ENCODE assay signal across 9 cellular contexts in the genomic region with DNA sequence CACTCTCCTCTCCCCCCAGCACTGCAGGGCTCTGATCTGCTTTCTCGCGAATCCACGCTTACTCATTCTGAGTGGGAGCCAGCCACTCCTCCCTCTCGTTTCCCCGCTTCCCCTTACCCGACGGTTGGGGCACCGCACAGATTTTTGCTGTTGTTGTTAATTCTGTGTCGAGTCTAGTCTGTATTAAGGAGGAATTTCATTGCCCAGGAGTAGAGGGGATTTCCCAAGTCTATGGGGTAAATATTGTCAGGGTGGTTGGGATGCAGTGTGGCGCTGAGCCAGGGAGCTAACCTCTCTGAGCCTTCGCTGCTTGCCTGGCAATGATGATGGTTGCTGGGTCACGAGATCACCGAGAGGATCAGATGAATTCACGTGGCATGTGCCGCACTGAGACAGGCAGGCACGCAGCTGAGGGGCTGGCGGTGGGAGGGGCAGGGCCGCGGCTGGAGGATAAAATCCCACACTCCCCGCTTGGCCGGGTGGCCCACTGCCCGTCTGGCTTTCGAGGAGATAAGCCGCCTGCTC. TPM values are rescaled to one million over a fixed set of nuclear protein-coding genes. Genes with fewer than 3 reads are reported as not detected.
DNase-seq lines count a peak whose midpoint lies in the region; ATAC-seq and FAIRE-seq lines count a peak whose summit lies in the region.
"Had no signal": no experiment of that assay in that cellular context is flagged by ENCODE, and none has a peak within 500 bp of the region (broad histone marks: within the 10 kb centered on the region; RNA-seq: fewer than 3 reads in every experiment).

No MANE protein-coding gene starts in this region.

- no peak for FAIRE-seq in urothelium cell line (lab: Jason Lieb, UNC)

- no peaks in the 10 kb centered on the region for H3K27me3 ChIP-seq in skeletal muscle tissue (ENCODE audit: control insufficient read depth in 3 of 3, insufficient read depth in 3 of 3, low read length in 3 of 3)

- H3K4me1 ChIP-seq in skeletal muscle tissue (ENCODE audit: control insufficient read depth in 3 of 3, insufficient read depth in 3 of 3, low read length in 3 of 3): peaks cover 58 to 76% (median 71%) of the 10 kb centered on the region in 3 donors

- H3K9ac ChIP-seq in skeletal muscle tissue (ENCODE audit: low read depth in 1 of 3, low read length in 3 of 3): peak overlapping the region in 2 of 3 donors; percentile 42 to 60

- DNase-seq in G401 (ENCODE audit: low spot score) (peak; percentile 48), T1000 (lab: John Stamatoyannopoulos, UW) (peak; percentile 51), globus pallidus (ENCODE audit: low spot score) (peak; percentile 49), T-helper 9 cell (no peak), urothelium cell line (ENCODE audit: low spot score) (no peak), NCI-H748 (lab: John Stamatoyannopoulos, UW; ENCODE audit: unreplicated experiment) (no peak)

- H3K27ac ChIP-seq in skeletal muscle tissue (ENCODE audit: low read depth, low read length): peak overlapping the region; percentile 25

- H3K9me3 ChIP-seq in skeletal muscle tissue (ENCODE audit: control insufficient read depth in 3 of 3, low read length in 3 of 3): no peaks in the 10 kb centered on the region

- no peaks in the 10 kb centered on the region for H3K36me3 ChIP-seq in skeletal muscle tissue (ENCODE audit: control insufficient read depth in 3 of 3, insufficient read depth in 3 of 3, low read length in 3 of 3)

- no peak for ATAC-seq in HG03097 (IDR thresholded peaks at IDR 0.05; ENCODE audit: low FRiP score, unreplicated experiment)
- ATAC-seq: HCT116 had no signal

- H3K4me3 ChIP-seq in skeletal muscle tissue (ENCODE audit: low read length in 3 of 3): peak overlapping the region in 2 of 3 donors; percentile 13 to 14

- in situ Hi-C loops in G401 (cut with HindIII; ENCODE audit: low sequenced_read_pairs): no loop called here

RNA-seq across cellular contexts. Expression of a gene that starts 18.5 kb away (rescaled TPM):
- 17.3 and 19.0 TPM in 2 replicates for total RNA-seq in G401 (2014; rRNA removed; shearing (Covaris generic))
- total RNA-seq in skeletal muscle tissue: 32.9 TPM

Comparison
In these comparisons a context has a peak if more than half of its experiments do, and no peak if none do; other contexts are left out.
1. DNase-seq: peak in G401 (single experiment), T1000 (single experiment) and globus pallidus (single experiment); none in T-helper 9 cell (single experiment), urothelium cell line (single experiment) and NCI-H748 (single experiment).